In genomic region chr18:3626927-3627240, GRCh38 we compare ENCODE assay signal across 28 cellular contexts.
DNase-seq lines count a peak whose midpoint lies in the region; ATAC-seq and TF ChIP-seq lines count a peak whose summit lies in the region.
"Had no signal": no experiment of that assay in that cellular context is flagged by ENCODE, and none has a peak within 500 bp of the region (broad histone marks: within the 10 kb centered on the region; RNA-seq: fewer than 3 reads in every experiment).

No MANE protein-coding gene starts in this region.

- intact Hi-C loops in Caco-2 (cut with micrococcal nuclease; ENCODE audit: unreplicated experiment): no loop called here
- intact Hi-C loops in right lobe of liver (cut with DNase I): no loop called here

- H3K4me3 ChIP-seq in Caco-2 (ENCODE audit: low read depth, low read length): no peak overlapping the region
- no peak overlapping the region for H3K4me3 ChIP-seq in right lobe of liver
- H3K4me3 ChIP-seq: prostate gland, sigmoid colon had no signal

- TF ChIP-seq CTCF in Caco-2 (IDR thresholded peaks at IDR 0.05; ENCODE audit: insufficient read depth in 1 of 2, low read depth in 1 of 2, low read length in 1 of 2, severe bottlenecking in 1 of 2, unreplicated experiment in 1 of 2): no peak
- TF ChIP-seq CTCF in HFFc6 (IDR thresholded peaks at IDR 0.05): no peak
- no peak for TF ChIP-seq CTCF in WTC11 (IDR thresholded peaks at IDR 0.05)
- TF ChIP-seq CTCF in nephron (IDR thresholded peaks at IDR 0.05; ENCODE audit: unreplicated experiment in 3 of 3): no peak
- no peak for TF ChIP-seq CTCF in right lobe of liver (IDR thresholded peaks at IDR 0.05)

- H3K27me3 Mint-ChIP-seq in Caco-2 (ENCODE audit: insufficient read depth, unreplicated experiment) (peaks cover 2% of the 10 kb centered on the region), HFFc6 (ENCODE audit: insufficient read depth) (peaks cover 5% of the 10 kb centered on the region), WTC11 (ENCODE audit: low read depth) (no peaks in the 10 kb centered on the region), nephron (ENCODE audit: low read depth) (peaks cover 2% of the 10 kb centered on the region)
- H3K27me3 Mint-ChIP-seq: activated naive CD4-positive, alpha-beta T cell treated with anti-CD3 and anti-CD28 coated beads, Interleukin-2, amount 50 U/mL, for 24 hours; activated T-helper 17 cell treated with anti-CD3 and anti-CD28 coated beads, Interleukin-2, amount 50 U/mL, for 72 hours; dendritic cell treated with granulocyte-macrophage colony-stimulating factor and Interleukin-4, amounts not matched to agents 40 ng/mL and 50 ng/mL, for 4 days had no signal

- 88% methylated on average over 3 of the region's 3 CpGs for WGBS in right lobe of liver (ENCODE audit: insufficient coverage, low coverage, low lambda C conversion rate, missing lambda C conversion rate)

- H3K27me3 ChIP-seq in Caco-2 (replicated peaks; ENCODE audit: control insufficient read depth, insufficient read depth, low read length) (no peaks in the 10 kb centered on the region), right lobe of liver (no peaks in the 10 kb centered on the region)
- H3K27me3 ChIP-seq: sigmoid colon had no signal

- no peak for ATAC-seq in WTC11
- ATAC-seq in GM21390 (IDR thresholded peaks at IDR 0.05; ENCODE audit: unreplicated experiment): no peak
- ATAC-seq in HG02610 (IDR thresholded peaks at IDR 0.05; ENCODE audit: unreplicated experiment): no peak
- no peak for ATAC-seq in right lobe of liver
- ATAC-seq: activated T-helper 17 cell treated with anti-CD3 and anti-CD28 coated beads, Interleukin-2, amount 50 U/mL, for 72 hours; esophagus mucosa; left ventricle myocardium superior had no signal

- H3K36me3 Mint-ChIP-seq in Caco-2 (ENCODE audit: insufficient read depth, unreplicated experiment) (peaks cover 32% of the 10 kb centered on the region), HFFc6 (ENCODE audit: low read depth) (no peaks in the 10 kb centered on the region), WTC11 (0 out of 2 replicates have a peak, but pooled peaks cover 3% of the 10 kb centered on the region), nephron (ENCODE audit: low read depth) (no peaks in the 10 kb centered on the region)
- H3K36me3 Mint-ChIP-seq: activated naive CD4-positive, alpha-beta T cell treated with anti-CD3 and anti-CD28 coated beads, Interleukin-2, amount 50 U/mL, for 24 hours; naive B cell had no signal

- DNase-seq in Caco-2: no peak
- DNase-seq in HFFc6: no peak
- DNase-seq in WTC11 (ENCODE audit: low spot score): no peak
- no peak for DNase-seq in right lobe of liver
- no peak for DNase-seq in SHP77 treated with DMSO at 0.1 percent for 48 hours (lab: John Stamatoyannopoulos, UW)
- DNase-seq: activated CD4-positive, alpha-beta T cell treated with anti-CD3 and anti-CD28 coated beads for 1 hour; central memory CD4-positive, alpha-beta T cell; KBM-7; kidney; left ventricle myocardium superior; MM.1S; naive B cell; NCI-H1417; NCI-H2029; NCI-H524 treated with DMSO at 0.1 percent for 48 hours; OCI-M1; Right ventricle myocardium superior; sigmoid colon; stimulated activated CD4-positive, alpha-beta T cell treated with anti-CD3 and anti-CD28 coated beads, Interleukin-4, amount 100 ng/mL, for 24 hours had no signal

- peaks cover 33% of the 10 kb centered on the region for H3K4me1 Mint-ChIP-seq in Caco-2 (ENCODE audit: low read depth, unreplicated experiment)
- H3K4me1 Mint-ChIP-seq in HFFc6 (ENCODE audit: low read depth): peaks cover 44% of the 10 kb centered on the region
- peaks cover 38% of the 10 kb centered on the region for H3K4me1 Mint-ChIP-seq in WTC11
- peaks cover 35% of the 10 kb centered on the region for H3K4me1 Mint-ChIP-seq in nephron

- no peak overlapping the region for H3K27ac ChIP-seq in right lobe of liver
- H3K27ac ChIP-seq: C4-2B, prostate gland had no signal

- H3K36me3 ChIP-seq in Caco-2 (ENCODE audit: control insufficient read depth, insufficient read depth, low read length): no peaks in the 10 kb centered on the region
- no peaks in the 10 kb centered on the region for H3K36me3 ChIP-seq in right lobe of liver
- H3K36me3 ChIP-seq: prostate gland, sigmoid colon had no signal

- CTCF ChIA-PET in Caco-2 (lab: Charles Lee): interaction anchor here (0.7 kb wide), 1 partner anchor 100 kb away, joined by 3 read pairs; no protein-coding TSS in a partner anchor
- CTCF ChIA-PET in WTC11 (lab: Charles Lee): interaction anchor here (1.0 to 2.1 kb wide), 4 partner anchors 8 to 144 kb away, joined by 3 to 7 read pairs (median 6); no protein-coding TSS in a partner anchor

- POLR2A ChIA-PET in Caco-2 (lab: Charles Lee): interaction anchor here (0.6 kb wide), 2 partner anchors 128 to 165 kb away, joined by 6 to 7 read pairs; no protein-coding TSS in a partner anchor
- POLR2A ChIA-PET in WTC11 (lab: Charles Lee): interaction anchor here (0.8 to 1.3 kb wide), 2 partner anchors 23 to 341 kb away, joined by 5 read pairs; no protein-coding TSS in a partner anchor

- H3K4me1 ChIP-seq in Caco-2 (peaks cover 39% of the 10 kb centered on the region), right lobe of liver (peaks cover 0 to 37% (median 9%) of the 10 kb centered on the region in 4 donors)

- H3K9me3 Mint-ChIP-seq in Caco-2 (ENCODE audit: unreplicated experiment) (no peaks in the 10 kb centered on the region), HFFc6 (no peaks in the 10 kb centered on the region), WTC11 (peaks cover 3% of the 10 kb centered on the region; the same call in 1 of the 2 replicates), nephron (no peaks in the 10 kb centered on the region)
- H3K9me3 Mint-ChIP-seq: activated naive CD4-positive, alpha-beta T cell treated with anti-CD3 and anti-CD28 coated beads, Interleukin-2, amount 50 U/mL, for 24 hours; activated T-helper 17 cell treated with anti-CD3 and anti-CD28 coated beads, Interleukin-2, amount 50 U/mL, for 72 hours; dendritic cell treated with granulocyte-macrophage colony-stimulating factor and Interleukin-4, amounts not matched to agents 40 ng/mL and 50 ng/mL, for 4 days; naive B cell had no signal

- peak overlapping the region; percentile 99 for H3K27ac Mint-ChIP-seq in Caco-2 (ENCODE audit: unreplicated experiment)
- H3K27ac Mint-ChIP-seq in HFFc6: 0 out of 2 replicates have a peak overlapping the region, but pooled peaks have one; percentile 26
- H3K27ac Mint-ChIP-seq in WTC11: peak overlapping the region; percentile 63; the same call in 1 of the 2 replicates
- peak overlapping the region in 2 of 3 experiments; percentile 19 to 40 for H3K27ac Mint-ChIP-seq in nephron
- H3K27ac Mint-ChIP-seq: activated naive CD4-positive, alpha-beta T cell treated with anti-CD3 and anti-CD28 coated beads, Interleukin-2, amount 50 U/mL, for 24 hours; activated T-helper 17 cell treated with anti-CD3 and anti-CD28 coated beads, Interleukin-2, amount 50 U/mL, for 72 hours; dendritic cell treated with granulocyte-macrophage colony-stimulating factor and Interleukin-4, amounts not matched to agents 40 ng/mL and 50 ng/mL, for 4 days; naive B cell had no signal

- H3K4me3 Mint-ChIP-seq in Caco-2 (ENCODE audit: unreplicated experiment): no peak overlapping the region
- no peak overlapping the region for H3K4me3 Mint-ChIP-seq in HFFc6
- H3K4me3 Mint-ChIP-seq in WTC11: no peak overlapping the region
- H3K4me3 Mint-ChIP-seq in nephron: no peak overlapping the region
- H3K4me3 Mint-ChIP-seq: activated naive CD4-positive, alpha-beta T cell treated with anti-CD3 and anti-CD28 coated beads, Interleukin-2, amount 50 U/mL, for 24 hours; activated T-helper 17 cell treated with anti-CD3 and anti-CD28 coated beads, Interleukin-2, amount 50 U/mL, for 72 hours; dendritic cell treated with granulocyte-macrophage colony-stimulating factor and Interleukin-4, amounts not matched to agents 40 ng/mL and 50 ng/mL, for 4 days had no signal

- no peaks in the 10 kb centered on the region; the same call in 1 of the 2 replicates for H3K9me3 ChIP-seq in Caco-2
- H3K9me3 ChIP-seq in right lobe of liver: no peaks in the 10 kb centered on the region
- H3K9me3 ChIP-seq: prostate gland, sigmoid colon had no signal

- no peak for TF ChIP-seq POLR2A in right lobe of liver (IDR thresholded peaks at IDR 0.05)

- no TSS peak for BruUV-seq in Caco-2 (replicated peaks; lab: Mats Ljungman, UMichigan)

TF ChIP-seq in WTC11, 78 proteins besides CTCF, POLR2A, EP300 and RAD21 (continues in another document):
- no peak for TF ChIP-seq HMGXB4 (CRISPR knock-in tag; IDR thresholded peaks at IDR 0.05)
- TF ChIP-seq, protein P1, sequence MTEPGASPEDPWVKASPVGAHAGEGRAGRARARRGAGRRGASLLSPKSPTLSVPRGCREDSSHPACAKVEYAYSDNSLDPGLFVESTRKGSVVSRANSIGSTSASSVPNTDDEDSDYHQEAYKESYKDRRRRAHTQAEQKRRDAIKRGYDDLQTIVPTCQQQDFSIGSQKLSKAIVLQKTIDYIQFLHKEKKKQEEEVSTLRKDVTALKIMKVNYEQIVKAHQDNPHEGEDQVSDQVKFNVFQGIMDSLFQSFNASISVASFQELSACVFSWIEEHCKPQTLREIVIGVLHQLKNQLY (CRISPR knock-in tag; IDR thresholded peaks at IDR 0.05): no peak
- no peak for TF ChIP-seq GABPB1 (CRISPR knock-in tag; IDR thresholded peaks at IDR 0.05)
- TF ChIP-seq TCF7 (CRISPR knock-in tag; IDR thresholded peaks at IDR 0.05; ENCODE audit: low read depth): no peak
- no peak for TF ChIP-seq NR2C2 (CRISPR knock-in tag; IDR thresholded peaks at IDR 0.05)
- no peak for TF ChIP-seq ZNF219 (CRISPR knock-in tag; IDR thresholded peaks at IDR 0.05; ENCODE audit: borderline replicate concordance)

Comparison
In these comparisons a context has a peak if more than half of its experiments do, and no peak if none do; other contexts are left out.
1. H3K27ac Mint-ChIP-seq: peak in every context shown above with its lines; median percentile 99 in Caco-2; 63 in WTC11; 30 in nephron; 26 in HFFc6.